In genomic region chr3:37144806-37145205, GRCh38 we compare ENCODE assay signal across 16 cellular contexts. TPM values are rescaled to one million over a fixed set of nuclear protein-coding genes. Genes with fewer than 3 reads are reported as not detected.
DNase-seq lines count a peak whose midpoint lies in the region; ATAC-seq and TF ChIP-seq lines count a peak whose summit lies in the region.
"Had no signal": no experiment of that assay in that cellular context is flagged by ENCODE, and none has a peak within 500 bp of the region (broad histone marks: within the 10 kb centered on the region; RNA-seq: fewer than 3 reads in every experiment).

No MANE protein-coding gene starts in this region.

- no peaks in the 10 kb centered on the region for H4K20me1 ChIP-seq in hepatocyte (ENCODE audit: insufficient read depth, poor library complexity, severe bottlenecking)

- no peak overlapping the region for H3K4ac ChIP-seq in mesendoderm (ENCODE audit: low read depth, low read length)

- H3K4me2 ChIP-seq in mesendoderm (ENCODE audit: low read length) (no peak overlapping the region), hepatocyte (no peak overlapping the region)

- H2AFZ ChIP-seq in ACC112 (ENCODE audit: low read length, unreplicated experiment), result no peak overlapping the region
- no peak overlapping the region for H2AFZ ChIP-seq in hepatocyte
- H2AFZ ChIP-seq: parathyroid adenoma had no signal

- H4K8ac ChIP-seq in mesendoderm (ENCODE audit: low read depth, low read length), result no peak overlapping the region

- peaks cover 3% of the 10 kb centered on the region for H3K79me2 ChIP-seq in ACC112 (ENCODE audit: control insufficient read depth, insufficient read depth, low read length, unreplicated experiment)
- H3K79me2 ChIP-seq in mesendoderm (ENCODE audit: control insufficient read depth, insufficient read depth, low read length), result no peaks in the 10 kb centered on the region
- peaks cover 12% of the 10 kb centered on the region for H3K79me2 ChIP-seq in hepatocyte

- no peak overlapping the region for H3K18ac ChIP-seq in mesendoderm (ENCODE audit: low read length)

- H3K56ac ChIP-seq in mesendoderm (ENCODE audit: low read length), result no peak overlapping the region

- TF ChIP-seq CTCF in hepatocyte (IDR thresholded peaks at IDR 0.05; ENCODE audit: poor library complexity), result no peak
- TF ChIP-seq CTCF in BE2C (IDR thresholded peaks at IDR 0.05; ENCODE audit: low read depth, low read length), result no peak
- no peak for TF ChIP-seq CTCF in mesothelial cell of epicardium (IDR thresholded peaks at IDR 0.05; ENCODE audit: unreplicated experiment)

- H3K23ac ChIP-seq in mesendoderm (ENCODE audit: low read length), result no peak overlapping the region

- H2BK15ac ChIP-seq in mesendoderm (replicated peaks; ENCODE audit: low read depth), result no peak overlapping the region

- no peak overlapping the region for H2BK5ac ChIP-seq in mesendoderm (ENCODE audit: low read length)

- peaks cover 2% of the 10 kb centered on the region for H3K79me1 ChIP-seq in mesendoderm (ENCODE audit: low read length)

- no peak overlapping the region for H3K4me3 Mint-ChIP-seq in mesothelial cell of epicardium
- no peak overlapping the region for H3K4me3 Mint-ChIP-seq in activated T-cell treated with anti-CD3 and anti-CD28 coated beads, Interleukin-2, amount 50 U/mL, for 72 hours

- H3K36me3 ChIP-seq in ACC112 (ENCODE audit: insufficient read depth, low read length), result peaks cover 22% of the 10 kb centered on the region
- no peaks in the 10 kb centered on the region for H3K36me3 ChIP-seq in mesendoderm (ENCODE audit: control insufficient read depth, insufficient read depth, low read length)
- H3K36me3 ChIP-seq in hepatocyte (replicated peaks; ENCODE audit: insufficient read depth, low read depth), result no peaks in the 10 kb centered on the region
- H3K36me3 ChIP-seq in BE2C, result no peaks in the 10 kb centered on the region

- no peaks in the 10 kb centered on the region for H3K9me2 ChIP-seq in hepatocyte (replicated peaks; ENCODE audit: insufficient read depth)

- H3K36me3 Mint-ChIP-seq in mesothelial cell of epicardium, result peaks cover 45% of the 10 kb centered on the region
- H3K36me3 Mint-ChIP-seq in activated T-cell treated with anti-CD3 and anti-CD28 coated beads, Interleukin-2, amount 50 U/mL, for 72 hours (ENCODE audit: insufficient read depth in 2 of 2), result peaks cover 5 to 11% of the 10 kb centered on the region in 2 donors

- no peaks in the 10 kb centered on the region for H3K4me1 Mint-ChIP-seq in mesothelial cell of epicardium
- no peaks in the 10 kb centered on the region for H3K4me1 Mint-ChIP-seq in activated T-cell treated with anti-CD3 and anti-CD28 coated beads, Interleukin-2, amount 50 U/mL, for 72 hours (ENCODE audit: low read depth)

- no peak overlapping the region for H4K5ac ChIP-seq in mesendoderm (ENCODE audit: low read length)

- DNase-seq in M059J (ENCODE audit: low read depth) (peak; percentile 61), mesendoderm (peak; percentile 16), hepatocyte (ENCODE audit: low spot score) (no peak), BE2C (no peak), mesothelial cell of epicardium (ENCODE audit: low spot score in 2 of 2, unreplicated experiment in 2 of 2) (no peak)
- DNase-seq in central memory CD4-positive, alpha-beta T cell, result peak; percentile 18
- no peak for DNase-seq in activated T-cell treated with anti-CD3 and anti-CD28 coated beads, Interleukin-2, amount 50 U/mL, for 72 hours
- DNase-seq: activated CD4-positive, alpha-beta T cell treated with anti-CD3 and anti-CD28 coated beads, Interleukin-2, amount 50 U/mL, for 1 hour; anterior cingulate cortex; DND-41; effector CD8-positive, alpha-beta T cell; kidney glomerular epithelial cell; stimulated activated CD8-positive, alpha-beta memory T cell treated with anti-CD3 and anti-CD28 coated beads, Interleukin-4, amount 100 ng/mL, for 48 hours had no signal

- H3K4me1 ChIP-seq in ACC112 (ENCODE audit: control insufficient read depth, insufficient read depth, low read length, unreplicated experiment) (no peaks in the 10 kb centered on the region), mesendoderm (ENCODE audit: control insufficient read depth, low read depth, low read length) (no peaks in the 10 kb centered on the region), hepatocyte (ENCODE audit: insufficient read depth) (no peaks in the 10 kb centered on the region), BE2C (no peaks in the 10 kb centered on the region)

- no peak overlapping the region for H2BK120ac ChIP-seq in mesendoderm (ENCODE audit: low read depth, low read length)

- no peak for ATAC-seq in activated T-cell treated with anti-CD3 and anti-CD28 coated beads, Interleukin-2, amount 50 U/mL, for 72 hours (replicated peaks in 1 of 2)

- no peaks in the 10 kb centered on the region for H3K9me3 ChIP-seq in hepatocyte (ENCODE audit: low read depth)
- no peaks in the 10 kb centered on the region for H3K9me3 ChIP-seq in BE2C
- H3K9me3 ChIP-seq: gastroesophageal sphincter had no signal

- no peak overlapping the region for H3K27ac Mint-ChIP-seq in mesothelial cell of epicardium
- no peak overlapping the region for H3K27ac Mint-ChIP-seq in activated T-cell treated with anti-CD3 and anti-CD28 coated beads, Interleukin-2, amount 50 U/mL, for 72 hours

- H3K4me3 ChIP-seq in ACC112 (ENCODE audit: low read depth, low read length) (no peak overlapping the region), mesendoderm (ENCODE audit: low read length) (no peak overlapping the region), hepatocyte (no peak overlapping the region), BE2C (ENCODE audit: low read depth, low read length) (no peak overlapping the region)
- H3K4me3 ChIP-seq: gastroesophageal sphincter had no signal

- H3K27me3 ChIP-seq in ACC112 (ENCODE audit: insufficient read depth, low read length) (no peaks in the 10 kb centered on the region), mesendoderm (ENCODE audit: insufficient read depth, low read length, poor library complexity) (no peaks in the 10 kb centered on the region), hepatocyte (no peaks in the 10 kb centered on the region), BE2C (no peaks in the 10 kb centered on the region)
- H3K27me3 ChIP-seq: gastroesophageal sphincter had no signal

- peak overlapping the region; percentile 26; the same call in 1 of the 2 replicates for H3K27ac ChIP-seq in ACC112 (ENCODE audit: low read depth, low read length)
- no peak overlapping the region for H3K27ac ChIP-seq in mesendoderm (ENCODE audit: low read depth, low read length)
- no peak overlapping the region for H3K27ac ChIP-seq in hepatocyte

- H3K9me3 Mint-ChIP-seq in mesothelial cell of epicardium, result peaks cover 6% of the 10 kb centered on the region
- no peaks in the 10 kb centered on the region for H3K9me3 Mint-ChIP-seq in activated T-cell treated with anti-CD3 and anti-CD28 coated beads, Interleukin-2, amount 50 U/mL, for 72 hours

- H3K9ac ChIP-seq in mesendoderm (ENCODE audit: low read length), result no peak overlapping the region
- H3K9ac ChIP-seq: parathyroid adenoma had no signal

- no peak overlapping the region for H2AK5ac ChIP-seq in mesendoderm (ENCODE audit: low read length)

- no peaks in the 10 kb centered on the region for H3K27me3 Mint-ChIP-seq in mesothelial cell of epicardium (ENCODE audit: low read depth)
- no peaks in the 10 kb centered on the region for H3K27me3 Mint-ChIP-seq in activated T-cell treated with anti-CD3 and anti-CD28 coated beads, Interleukin-2, amount 50 U/mL, for 72 hours (ENCODE audit: low read depth)

RNA-seq across cellular contexts. Expression of gene LRRFIP2, which starts 29.6 kb away (rescaled TPM):
- 18.9 and 31.9 TPM in 2 replicates for total RNA-seq in M059J (2014; rRNA removed; shearing (Covaris generic))
- polyA plus RNA-seq in mesendoderm (2013, experiment 1 of 2), result 26.5 TPM
- polyA plus RNA-seq in mesendoderm (2013, experiment 2 of 2), result 27.9 TPM
- total RNA-seq in hepatocyte (42.2 and 48.8 TPM in 2 replicates), mesothelial cell of epicardium (35.0 to 41.7 TPM (median 38.1 TPM) in 3 replicates)
- polyA plus RNA-seq in hepatocyte, result 29.0 and 38.0 TPM in 2 replicates
- polyA plus RNA-seq in BE2C (2012; ENCODE audit: insufficient read depth, insufficient read length, low read depth), result 9.3 TPM
- total RNA-seq in activated T-cell treated with anti-CD3 and anti-CD28 coated beads, Interleukin-2, amount 50 U/mL, for 72 hours, result 10 to 100 TPM; 28.3 to 36.1 TPM

Comparison
In these comparisons a context has a peak if more than half of its experiments do, and no peak if none do; other contexts are left out.
1. DNase-seq: peak in M059J (single experiment), central memory CD4-positive, alpha-beta T cell (single experiment) and mesendoderm (single experiment); none in hepatocyte (single experiment), BE2C (single experiment), mesothelial cell of epicardium (0 of 2) and activated T-cell treated with anti-CD3 and anti-CD28 coated beads, Interleukin-2, amount 50 U/mL, for 72 hours (0 of 2).